Comparison of ENCODE assay signal across 1 cellular context in the genomic region with DNA sequence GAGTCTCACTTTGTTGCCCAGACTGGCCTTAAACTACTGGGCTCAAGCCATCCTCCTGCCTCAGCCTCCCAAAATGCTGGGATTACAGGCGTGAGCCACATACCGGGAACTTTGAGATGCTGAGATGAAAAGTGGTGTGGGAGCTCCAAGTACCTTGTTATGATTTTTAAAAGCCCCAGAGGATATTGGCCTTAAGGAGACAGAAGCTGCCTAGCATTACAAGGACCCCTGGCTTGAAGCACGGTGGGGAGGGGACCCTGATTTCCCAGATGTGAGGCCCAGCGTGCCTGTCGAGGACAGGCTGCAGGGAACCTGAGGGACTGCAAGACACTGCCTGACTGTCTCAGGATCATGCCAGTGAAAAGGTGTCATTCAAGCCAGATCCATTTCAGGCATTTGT.
TF ChIP-seq lines count a peak whose summit lies in the region.

No MANE protein-coding gene starts in this region.

TF ChIP-seq in GM23338, 12 proteins besides CTCF, POLR2A, EP300 and RAD21 (continued from another document):
- TF ChIP-seq ZNF462 (CRISPR knock-in tag; IDR thresholded peaks at IDR 0.05) = no peak
- TF ChIP-seq, protein P1, sequence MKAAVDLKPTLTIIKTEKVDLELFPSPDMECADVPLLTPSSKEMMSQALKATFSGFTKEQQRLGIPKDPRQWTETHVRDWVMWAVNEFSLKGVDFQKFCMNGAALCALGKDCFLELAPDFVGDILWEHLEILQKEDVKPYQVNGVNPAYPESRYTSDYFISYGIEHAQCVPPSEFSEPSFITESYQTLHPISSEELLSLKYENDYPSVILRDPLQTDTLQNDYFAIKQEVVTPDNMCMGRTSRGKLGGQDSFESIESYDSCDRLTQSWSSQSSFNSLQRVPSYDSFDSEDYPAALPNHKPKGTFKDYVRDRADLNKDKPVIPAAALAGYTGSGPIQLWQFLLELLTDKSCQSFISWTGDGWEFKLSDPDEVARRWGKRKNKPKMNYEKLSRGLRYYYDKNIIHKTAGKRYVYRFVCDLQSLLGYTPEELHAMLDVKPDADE (IDR thresholded peaks at IDR 0.05) = no peak
TF ChIP-seq in GM23338: peak in this region for 0.
